In genomic region chr4:40848981-40849380, GRCh38 we compare ENCODE assay signal across 16 cellular contexts.
A peak's percentile ranks its signal among the peaks of the same experiment; 100 is the strongest.
DNase-seq lines count a peak whose midpoint lies in the region; ATAC-seq and TF ChIP-seq lines count a peak whose summit lies in the region.
"Had no signal": no experiment of that assay in that cellular context is flagged by ENCODE, and none has a peak within 500 bp of the region (broad histone marks: within the 10 kb centered on the region; RNA-seq: fewer than 3 reads in every experiment).

No MANE protein-coding gene starts in this region.

- intact Hi-C loops in body of pancreas (cut with DNase I), result no loop called here

- H3K27ac ChIP-seq in body of pancreas, result no peak overlapping the region
- H3K27ac ChIP-seq: lower lobe of right lung had no signal

- DNase-seq in Ammon's horn (ENCODE audit: low spot score) (peak; percentile 36), NCI-H69 (lab: John Stamatoyannopoulos, UW) (peak; percentile 47), choroid plexus epithelial cell (ENCODE audit: low read depth) (peak; percentile 64), medulla oblongata (ENCODE audit: extremely low spot score) (peak; percentile 57), AG20443 (ENCODE audit: low spot score) (no peak), body of pancreas (no peak), HUDEP-2 (lab: John Stamatoyannopoulos, UW; ENCODE audit: unreplicated experiment in 76 of 76) (no peak)
- no peak for DNase-seq in activated T-cell treated with anti-CD3 and anti-CD28 coated beads, Interleukin-2, amount 50 U/mL, for 48 hours
- DNase-seq: activated B cell treated with CpG ODN at 0.5 μM for 24 hours; activated CD8-positive, alpha-beta memory T cell treated with anti-CD3 and anti-CD28 coated beads for 24 hours; lower lobe of right lung; naive thymus-derived CD8-positive, alpha-beta T cell; NCI-H1436 treated with DMSO at 0.1 percent for 48 hours; NCI-H446 treated with DMSO at 0.1 percent for 48 hours; stimulated activated CD4-positive, alpha-beta T cell treated with anti-CD3 and anti-CD28 coated beads, Interleukin-12 subunit alpha, Interleukin-12 subunit beta, amount 100 ng/mL, for 4 hours; stimulated activated naive CD8-positive, alpha-beta T cell treated with anti-CD3 and anti-CD28 coated beads, Interleukin-15, Interleukin-2, amounts not matched to agents 100 U/mL and 50 U/mL, for 24 hours had no signal

- WGBS in body of pancreas, 2 donors, result 79 to 88% methylated on average over 2 of the region's 2 CpGs

- no peaks in the 10 kb centered on the region for H3K36me3 ChIP-seq in body of pancreas (replicated peaks in 1 of 2; ENCODE audit: insufficient read depth in 1 of 2, low read depth in 2 of 2)
- H3K36me3 ChIP-seq: lower lobe of right lung had no signal

- ATAC-seq in body of pancreas, result no peak
- ATAC-seq: lower lobe of right lung; naive thymus-derived CD8-positive, alpha-beta T cell; stimulated activated naive CD8-positive, alpha-beta T cell treated with anti-CD3 and anti-CD28 coated beads, Interleukin-15, Interleukin-2, amounts not matched to agents 100 U/mL and 50 U/mL, for 24 hours had no signal

- no peaks in the 10 kb centered on the region for H3K4me1 ChIP-seq in body of pancreas
- H3K4me1 ChIP-seq: lower lobe of right lung had no signal

- H3K27me3 ChIP-seq in body of pancreas, result no peaks in the 10 kb centered on the region

- TF ChIP-seq POLR2A in body of pancreas (IDR thresholded peaks at IDR 0.05), result no peak

- H3K9me3 ChIP-seq in body of pancreas, result no peaks in the 10 kb centered on the region
- H3K9me3 ChIP-seq: lower lobe of right lung had no signal

- TF ChIP-seq CTCF in choroid plexus epithelial cell (conservative IDR thresholded peaks at IDR 0.05; ENCODE audit: low read depth, low read length) (no peak), body of pancreas (IDR thresholded peaks at IDR 0.05) (no peak)

- no peak overlapping the region for H3K4me3 ChIP-seq in choroid plexus epithelial cell (ENCODE audit: low read depth, low read length)
- H3K4me3 ChIP-seq in body of pancreas, result no peak overlapping the region
- H3K4me3 ChIP-seq: lower lobe of right lung had no signal

Comparison
In these comparisons a context has a peak if more than half of its experiments do, and no peak if none do; other contexts are left out.
1. DNase-seq: peak in Ammon's horn (single experiment), NCI-H69 (single experiment), choroid plexus epithelial cell (single experiment) and medulla oblongata (single experiment); none in AG20443 (single experiment), body of pancreas (0 of 4), HUDEP-2 (0 of 76) and activated T-cell treated with anti-CD3 and anti-CD28 coated beads, Interleukin-2, amount 50 U/mL, for 48 hours (0 of 2).